In genomic region chr14:85532570-85532969, GRCh38 we compare ENCODE assay signal across 9 cellular contexts. TPM values are rescaled to one million over a fixed set of nuclear protein-coding genes. Genes with fewer than 3 reads are reported as not detected.
DNase-seq lines count a peak whose midpoint lies in the region; ATAC-seq and TF ChIP-seq lines count a peak whose summit lies in the region.
"Had no signal": no experiment of that assay in that cellular context is flagged by ENCODE, and none has a peak within 500 bp of the region (broad histone marks: within the 10 kb centered on the region; RNA-seq: fewer than 3 reads in every experiment).

No MANE protein-coding gene starts in this region.

- H3K14ac ChIP-seq in trophoblast cell (ENCODE audit: low read length): no peak overlapping the region

- CTCF ChIA-PET in BJ (lab: Yijun Ruan, JAX): no interaction called here

- no peak for ATAC-seq in RWPE2 (ENCODE audit: low read depth)

- H3K23ac ChIP-seq in trophoblast cell (ENCODE audit: low read length): no peak overlapping the region

- peak overlapping the region; percentile 82 for H3K4me3 ChIP-seq in BJ (ENCODE audit: low read depth, low read length)
- H3K4me3 ChIP-seq in RWPE2 (ENCODE audit: severe bottlenecking): peak overlapping the region; percentile 58
- peak overlapping the region; percentile 87 for H3K4me3 ChIP-seq in fibroblast of villous mesenchyme (ENCODE audit: low read depth, low read length)
- H3K4me3 ChIP-seq in trophoblast cell (ENCODE audit: low read depth, low read length): no peak overlapping the region

- DNase-seq in BJ (ENCODE audit: low read depth): no peak
- DNase-seq in RWPE2 (ENCODE audit: low spot score): no peak
- DNase-seq in fibroblast of villous mesenchyme (ENCODE audit: low read depth): no peak
- no peak for DNase-seq in trophoblast cell
- DNase-seq in NCI-H2081 (lab: John Stamatoyannopoulos, UW): no peak
- no peak for DNase-seq in 8988T
- DNase-seq in DMS53 treated with DMSO at 0.1 percent for 48 hours (lab: John Stamatoyannopoulos, UW; ENCODE audit: unreplicated experiment): no peak
- no peak for DNase-seq in CD1c-positive myeloid dendritic cell (ENCODE audit: extremely low spot score)
- DNase-seq: activated naive CD4-positive, alpha-beta T cell treated with anti-CD3 and anti-CD28 coated beads, Interleukin-2, amount 10 ng/mL, durations not matched to agents 7 days and 5 days had no signal

- H3K79me2 ChIP-seq in trophoblast cell (ENCODE audit: control insufficient read depth, insufficient read depth, low read length, poor library complexity): peaks cover 5% of the 10 kb centered on the region

- no peak overlapping the region for H3K18ac ChIP-seq in trophoblast cell (ENCODE audit: low read length)

- POLR2A ChIA-PET in BJ (lab: Charles Lee): no interaction called here

- H2BK12ac ChIP-seq in trophoblast cell (ENCODE audit: low read length): no peak overlapping the region

- no peak overlapping the region for H4K12ac ChIP-seq in trophoblast cell (ENCODE audit: low read depth, low read length)

- H4K91ac ChIP-seq in trophoblast cell (ENCODE audit: low read depth, low read length): no peak overlapping the region

- WGBS in trophoblast cell (ENCODE audit: extremely low coverage, insufficient coverage, insufficient read length): no CpG with 5 or more reads among the region's 6 CpGs

- peak overlapping the region; percentile 60 for H3K9ac ChIP-seq in trophoblast cell (ENCODE audit: low read length)

- peaks cover 12% of the 10 kb centered on the region for H3K79me1 ChIP-seq in trophoblast cell (ENCODE audit: low read length)

- H3K4me2 ChIP-seq in trophoblast cell (ENCODE audit: low read length): peak overlapping the region; percentile 82

- H3K9me3 ChIP-seq in RWPE2 (ENCODE audit: severe bottlenecking) (no peaks in the 10 kb centered on the region), trophoblast cell (ENCODE audit: insufficient read depth, low read depth, low read length) (peaks cover 2% of the 10 kb centered on the region)

- no peak overlapping the region for H3K4ac ChIP-seq in trophoblast cell (ENCODE audit: low read depth, low read length)

- H2BK5ac ChIP-seq in trophoblast cell (ENCODE audit: low read depth, low read length, poor library complexity): no peak overlapping the region

- TF ChIP-seq CTCF in BJ (IDR thresholded peaks at IDR 0.05; ENCODE audit: insufficient read depth, low read depth, low read length) (no peak), RWPE2 (IDR thresholded peaks at IDR 0.05; ENCODE audit: poor library complexity, severe bottlenecking) (no peak), fibroblast of villous mesenchyme (IDR thresholded peaks at IDR 0.05; ENCODE audit: insufficient read depth, low read depth, low read length) (no peak)

- H2AFZ ChIP-seq in trophoblast cell (ENCODE audit: insufficient read depth, low read length, poor library complexity): no peak overlapping the region

- H2BK120ac ChIP-seq in trophoblast cell (ENCODE audit: insufficient read depth, low read length, poor library complexity): no peak overlapping the region

- H2AK5ac ChIP-seq in trophoblast cell (ENCODE audit: low read length): no peak overlapping the region

- H3K27me3 ChIP-seq in BJ (ENCODE audit: control insufficient read depth, insufficient read depth, low read length) (no peaks in the 10 kb centered on the region), RWPE2 (ENCODE audit: insufficient read depth, poor library complexity, severe bottlenecking) (no peaks in the 10 kb centered on the region), trophoblast cell (ENCODE audit: insufficient read depth, low read length) (peaks cover 37% of the 10 kb centered on the region)

- H3K27ac ChIP-seq in RWPE2 (ENCODE audit: poor library complexity, severe bottlenecking): peak overlapping the region; percentile 85
- H3K27ac ChIP-seq in trophoblast cell (ENCODE audit: low read depth, low read length): no peak overlapping the region

- H3K36me3 ChIP-seq in BJ (ENCODE audit: control insufficient read depth, insufficient read depth, low read length): no peaks in the 10 kb centered on the region
- H3K36me3 ChIP-seq in RWPE2 (ENCODE audit: low read depth): no peaks in the 10 kb centered on the region
- H3K36me3 ChIP-seq in trophoblast cell (ENCODE audit: control insufficient read depth in 1 of 2, insufficient read depth in 2 of 2, low read length in 2 of 2): no peaks in the 10 kb centered on the region

- H4K8ac ChIP-seq in trophoblast cell (ENCODE audit: low read depth, low read length): no peak overlapping the region

- H3K4me1 ChIP-seq in RWPE2 (ENCODE audit: insufficient read depth, poor library complexity, severe bottlenecking) (peaks cover 29% of the 10 kb centered on the region), trophoblast cell (ENCODE audit: control insufficient read depth in 1 of 2, insufficient read depth in 2 of 2, low read length in 2 of 2) (peaks cover 8 to 18% of the 10 kb centered on the region in 2 experiments)

RNA-seq across cellular contexts. Expression of gene FLRT2, which starts 2.6 kb away (rescaled TPM):
- polyA plus RNA-seq in BJ (2011; rRNA removed): 16.7 and 22.4 TPM in 2 replicates
- 38.0 and 42.3 TPM in 2 replicates for polyA minus RNA-seq in BJ (2011; rRNA and poly(A)+ RNA removed)
- 12.9 and 14.7 TPM in 2 replicates for total RNA-seq in fibroblast of villous mesenchyme
- 8.1 and 8.3 TPM in 2 replicates for polyA plus RNA-seq in trophoblast cell (2013)
